In the genomic region with DNA sequence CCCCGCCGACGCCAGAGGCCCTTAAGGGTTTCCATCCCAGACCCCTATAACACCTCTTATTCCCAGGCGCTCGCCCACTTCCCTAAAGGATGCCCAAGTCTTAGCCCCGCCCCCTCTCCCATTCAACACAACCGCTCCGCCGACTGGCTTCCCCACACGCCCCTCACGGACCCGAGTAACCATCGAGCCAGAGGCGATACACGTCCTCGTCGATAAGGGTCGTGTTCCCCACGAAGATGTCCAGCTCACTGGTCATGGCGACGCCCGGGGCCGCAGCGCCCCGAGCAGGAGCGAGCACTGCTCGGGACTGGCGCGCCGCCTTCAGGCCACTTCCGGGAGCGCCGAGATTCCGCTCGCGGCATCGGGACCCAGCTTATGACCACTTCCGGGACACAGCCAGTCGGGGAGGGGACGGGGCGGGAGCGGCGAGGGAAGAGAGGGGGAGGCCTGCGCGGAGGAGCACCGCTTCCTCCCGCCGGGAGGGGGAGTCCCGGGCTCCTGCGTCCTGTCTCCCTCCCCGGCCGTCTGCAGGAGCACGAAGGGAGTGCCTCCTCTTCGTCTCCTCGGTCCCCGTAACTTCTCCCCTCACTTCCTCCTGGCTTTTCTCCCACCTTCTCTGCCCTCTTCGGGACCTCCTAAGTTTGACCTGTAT, we compare ENCODE assay signal across 2 cellular contexts.
TF ChIP-seq lines count a peak whose summit lies in the region.

A gene (minus strand): TSS at position 309 of the 652 bp plus-strand sequence. CDS start 53 bp downstream, at position 256.

TF ChIP-seq in IMR-90, 13 proteins besides CTCF, POLR2A, EP300 and RAD21:
- TF ChIP-seq, protein P1, sequence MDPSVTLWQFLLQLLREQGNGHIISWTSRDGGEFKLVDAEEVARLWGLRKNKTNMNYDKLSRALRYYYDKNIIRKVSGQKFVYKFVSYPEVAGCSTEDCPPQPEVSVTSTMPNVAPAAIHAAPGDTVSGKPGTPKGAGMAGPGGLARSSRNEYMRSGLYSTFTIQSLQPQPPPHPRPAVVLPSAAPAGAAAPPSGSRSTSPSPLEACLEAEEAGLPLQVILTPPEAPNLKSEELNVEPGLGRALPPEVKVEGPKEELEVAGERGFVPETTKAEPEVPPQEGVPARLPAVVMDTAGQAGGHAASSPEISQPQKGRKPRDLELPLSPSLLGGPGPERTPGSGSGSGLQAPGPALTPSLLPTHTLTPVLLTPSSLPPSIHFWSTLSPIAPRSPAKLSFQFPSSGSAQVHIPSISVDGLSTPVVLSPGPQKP (IDR thresholded peaks at IDR 0.05; ENCODE audit: borderline replicate concordance, low read depth, low read length), result no peak
- TF ChIP-seq MXI1 (IDR thresholded peaks at IDR 0.05; ENCODE audit: borderline replicate concordance, low read depth, low read length), result 0 out of 2 replicates have a peak, but pooled peaks have one; percentile 44
- TF ChIP-seq RFX5 (IDR thresholded peaks at IDR 0.05; ENCODE audit: low read depth, low read length), result no peak
- no peak for TF ChIP-seq MAFK (IDR thresholded peaks at IDR 0.05; ENCODE audit: low read depth, low read length)
- TF ChIP-seq MAZ (IDR thresholded peaks at IDR 0.05; ENCODE audit: borderline replicate concordance, low read depth, low read length), result peak; percentile 98
- TF ChIP-seq CEBPB (IDR thresholded peaks at IDR 0.05; ENCODE audit: low read depth, low read length), result no peak
- TF ChIP-seq BHLHE40 (IDR thresholded peaks at IDR 0.05; ENCODE audit: low read depth, low read length), result 0 out of 2 replicates have a peak, but pooled peaks have one; percentile 28
- TF ChIP-seq SMC3 (IDR thresholded peaks at IDR 0.05; ENCODE audit: low read depth, low read length), result peak; percentile 41
- TF ChIP-seq FOS (IDR thresholded peaks at IDR 0.05; ENCODE audit: low read depth, low read length), result no peak; the same call in 1 of the 2 replicates

TF ChIP-seq in endothelial cell of umbilical vein, 7 proteins besides CTCF, POLR2A, EP300 and RAD21:
- TF ChIP-seq POLR2AphosphoS5 (IDR thresholded peaks at IDR 0.05; ENCODE audit: insufficient read depth, low read depth, low read length) (peak; percentile 99), EZH2 (IDR thresholded peaks at IDR 0.05; ENCODE audit: borderline replicate concordance, low read depth, low read length, severe bottlenecking) (no peak)
TF ChIP-seq in endothelial cell of umbilical vein: peak in this region for 1.
